Comparison of ENCODE assay signal across 21 cellular contexts in genomic region chr2:227161947-227162346, GRCh38. TPM values are rescaled to one million over a fixed set of nuclear protein-coding genes. Genes with fewer than 3 reads are reported as not detected.
DNase-seq lines count a peak whose midpoint lies in the region; ATAC-seq and TF ChIP-seq lines count a peak whose summit lies in the region.
"Had no signal": no experiment of that assay in that cellular context is flagged by ENCODE, and none has a peak within 500 bp of the region (broad histone marks: within the 10 kb centered on the region; RNA-seq: fewer than 3 reads in every experiment).

No MANE protein-coding gene starts in this region.

- no peaks in the 10 kb centered on the region for H3K36me3 ChIP-seq in left ventricle myocardium inferior
- H3K36me3 ChIP-seq in heart right ventricle = no peaks in the 10 kb centered on the region
- peaks cover 12% of the 10 kb centered on the region for H3K36me3 ChIP-seq in OCI-LY1 (ENCODE audit: insufficient read depth, low read length)
- no peaks in the 10 kb centered on the region for H3K36me3 ChIP-seq in osteoblast (ENCODE audit: insufficient read depth, low read length)
- no peaks in the 10 kb centered on the region for H3K36me3 ChIP-seq in A673 (ENCODE audit: insufficient read depth, low read length, poor library complexity, severe bottlenecking)
- H3K36me3 ChIP-seq: BE2C had no signal

- H3K27me3 ChIP-seq in left ventricle myocardium inferior (ENCODE audit: low read depth) = peaks cover 12% of the 10 kb centered on the region
- H3K27me3 ChIP-seq in heart right ventricle = peaks cover 0 to 36% (median 10%) of the 10 kb centered on the region in 7 donors
- H3K27me3 ChIP-seq in OCI-LY1 (ENCODE audit: insufficient read depth, low read length) = no peaks in the 10 kb centered on the region
- H3K27me3 ChIP-seq in osteoblast (ENCODE audit: insufficient read depth, low read length) = peaks cover 49% of the 10 kb centered on the region
- peaks cover 57% of the 10 kb centered on the region for H3K27me3 ChIP-seq in A673 (replicated peaks; ENCODE audit: insufficient read depth, low read depth, low read length, poor library complexity)

- intact Hi-C loops in left ventricle myocardium inferior (cut with micrococcal nuclease) (no loop called here), heart right ventricle (cut with DNase I) (no loop called here), A673 (cut with micrococcal nuclease; ENCODE audit: unreplicated experiment) (no loop called here)

- POLR2A ChIA-PET in A673 (lab: Charles Lee; ENCODE audit: low non-redundant PET) = no interaction called here

- no peak overlapping the region for H2AFZ ChIP-seq in OCI-LY1 (ENCODE audit: low read length)
- H2AFZ ChIP-seq in osteoblast (ENCODE audit: low read length) = no peak overlapping the region

- H4K20me1 ChIP-seq in OCI-LY1 (ENCODE audit: insufficient read depth, low read length) (no peaks in the 10 kb centered on the region), osteoblast (ENCODE audit: insufficient read depth, low read length) (no peaks in the 10 kb centered on the region)

- DNase-seq in left ventricle myocardium inferior = no peak
- no peak for DNase-seq in heart right ventricle
- DNase-seq in fibroblast of the aortic adventitia (ENCODE audit: low read depth) = peak; percentile 76
- DNase-seq in osteoblast (ENCODE audit: insufficient read length, low spot score, missing footprints) = peak; percentile 63
- no peak for DNase-seq in A673 (ENCODE audit: low spot score)
- no peak for DNase-seq in UCSD-AML1 (lab: John Stamatoyannopoulos, UW; ENCODE audit: unreplicated experiment)
- DNase-seq in activated CD8-positive, alpha-beta memory T cell treated with anti-CD3 and anti-CD28 coated beads, Interleukin-2, amount 50 U/mL, for 4 hours = no peak
- DNase-seq: BE2C; C1 segment of cervical spinal cord; CD4-positive, CD25-positive, alpha-beta regulatory T cell; CD8-positive, alpha-beta memory T cell; DMS 273 treated with DMSO at 0.1 percent for 48 hours; DMS53; DND-41; EL; H9 had no signal

- no peak for TF ChIP-seq CTCF in left ventricle myocardium inferior (IDR thresholded peaks at IDR 0.05; ENCODE audit: borderline replicate concordance)
- no peak for TF ChIP-seq CTCF in heart right ventricle (IDR thresholded peaks at IDR 0.05)
- no peak for TF ChIP-seq CTCF in OCI-LY1 (IDR thresholded peaks at IDR 0.05; ENCODE audit: low read length)
- TF ChIP-seq CTCF in fibroblast of the aortic adventitia (IDR thresholded peaks at IDR 0.05; ENCODE audit: insufficient read depth, low read length) = no peak
- no peak for TF ChIP-seq CTCF in osteoblast (IDR thresholded peaks at IDR 0.05; ENCODE audit: extremely low read depth, low read depth, low read length)
- no peak for TF ChIP-seq CTCF in A673 (conservative IDR thresholded peaks at IDR 0.05; ENCODE audit: low read depth, low read length)

- H3K4me2 ChIP-seq in OCI-LY1 (ENCODE audit: low read length) = peak overlapping the region; percentile 74; the same call in 1 of the 2 replicates
- H3K4me2 ChIP-seq in osteoblast (ENCODE audit: insufficient read depth, low read length) = no peak overlapping the region

- no peaks in the 10 kb centered on the region for H3F3A ChIP-seq in OCI-LY1 (ENCODE audit: insufficient read depth, low read length)

- no peaks in the 10 kb centered on the region for H3K9me2 ChIP-seq in OCI-LY1 (ENCODE audit: low read depth, low read length)

- ATAC-seq in heart right ventricle = no peak
- ATAC-seq: A549, GM12878 had no signal

- H3K79me2 ChIP-seq in OCI-LY1 (ENCODE audit: insufficient read depth, low read length) = peaks cover 40% of the 10 kb centered on the region
- H3K79me2 ChIP-seq in osteoblast (ENCODE audit: insufficient read depth, low read length) = no peaks in the 10 kb centered on the region

- H3K4me1 ChIP-seq in left ventricle myocardium inferior (peaks cover 28% of the 10 kb centered on the region), heart right ventricle (peaks cover 0 to 25% (median 3%) of the 10 kb centered on the region in 9 donors), OCI-LY1 (ENCODE audit: insufficient read depth, low read length, severe bottlenecking) (peaks cover 42% of the 10 kb centered on the region), osteoblast (ENCODE audit: insufficient read depth, low read length) (no peaks in the 10 kb centered on the region), A673 (ENCODE audit: insufficient read depth, low read length, poor library complexity, severe bottlenecking) (peaks cover 7% of the 10 kb centered on the region)
- H3K4me1 ChIP-seq: BE2C had no signal

- CTCF ChIA-PET in A673 (lab: Charles Lee) = no interaction called here

- no peak overlapping the region for H3K9ac ChIP-seq in OCI-LY1 (ENCODE audit: low read length)

- H3K9me3 ChIP-seq in left ventricle myocardium inferior (replicated peaks) = peaks cover 5% of the 10 kb centered on the region
- H3K9me3 ChIP-seq in heart right ventricle = peaks cover 0 to 11% (median 0%) of the 10 kb centered on the region in 11 donors
- peaks cover 11% of the 10 kb centered on the region; the same call in 1 of the 2 replicates for H3K9me3 ChIP-seq in OCI-LY1 (ENCODE audit: low read length)
- peaks cover 3% of the 10 kb centered on the region for H3K9me3 ChIP-seq in osteoblast (ENCODE audit: low read depth, low read length)
- H3K9me3 ChIP-seq in A673 (ENCODE audit: low read depth, low read length, poor library complexity, severe bottlenecking) = no peaks in the 10 kb centered on the region
- H3K9me3 ChIP-seq: BE2C had no signal

- BruUV-seq in A673 (replicated peaks; lab: Mats Ljungman, UMichigan) = no TSS peak

- H3K4me3 ChIP-seq in left ventricle myocardium inferior = peak overlapping the region; percentile 88
- peak overlapping the region in 3 of 10 donors; percentile 64 to 79 (median 71) for H3K4me3 ChIP-seq in heart right ventricle
- no peak overlapping the region for H3K4me3 ChIP-seq in OCI-LY1 (ENCODE audit: low read depth, low read length, poor library complexity, severe bottlenecking)
- no peak overlapping the region for H3K4me3 ChIP-seq in fibroblast of the aortic adventitia (ENCODE audit: low read depth, low read length)
- H3K4me3 ChIP-seq in osteoblast (ENCODE audit: insufficient read depth, low read length) = no peak overlapping the region
- no peak overlapping the region for H3K4me3 ChIP-seq in A673 (ENCODE audit: low read depth, low read length, poor library complexity, severe bottlenecking)
- H3K4me3 ChIP-seq: A549, GM12878 had no signal

- peak overlapping the region; percentile 87 for H3K27ac ChIP-seq in left ventricle myocardium inferior (replicated peaks)
- peak overlapping the region in 3 of 10 donors; percentile 19 to 26 (median 20) for H3K27ac ChIP-seq in heart right ventricle
- H3K27ac ChIP-seq in OCI-LY1 (ENCODE audit: low read depth, low read length, poor library complexity, severe bottlenecking) = peak overlapping the region; percentile 15
- no peak overlapping the region for H3K27ac ChIP-seq in osteoblast (ENCODE audit: low read depth, low read length)
- no peak overlapping the region for H3K27ac ChIP-seq in A673 (ENCODE audit: low read depth, low read length, poor library complexity, severe bottlenecking)
- H3K27ac ChIP-seq: 22Rv1, A549 had no signal

RNA-seq across cellular contexts. Expression of gene COL4A4, which starts 2.1 kb away (rescaled TPM):
- total RNA-seq in left ventricle myocardium inferior (8.9 TPM), heart right ventricle (10 to 100 TPM in 1 of 10 donors, 1 to 10 TPM in 9; 2.2 to 11.4 (median 4.4) TPM), fibroblast of the aortic adventitia (ENCODE audit: low replicate concordance) (1.1 and 2.6 TPM in 2 replicates), osteoblast (under 0.01 and 0.36 TPM in 2 replicates), A673 (2021) (0.11 TPM in 1 of 2 replicates, not detected in the other)
- 1 to 10 TPM in 1 of 2 donors, under 1 TPM in 1; 0.84 to 3.9 TPM for polyA plus RNA-seq in heart right ventricle
- total RNA-seq: CD4-positive, CD25-positive, alpha-beta regulatory T cell; CD8-positive, alpha-beta memory T cell; HT-29 had no signal

RNA-seq across cellular contexts. Expression of gene COL4A3, which starts 2.5 kb away (rescaled TPM):
- total RNA-seq in left ventricle myocardium inferior (4.4 TPM), heart right ventricle (1 to 10 TPM; 1.0 to 6.2 (median 2.3) TPM), fibroblast of the aortic adventitia (ENCODE audit: low replicate concordance) (0.08 and 1.3 TPM in 2 replicates), osteoblast (not detected in 2 replicates), A673 (2021) (not detected in 2 replicates)
- polyA plus RNA-seq in heart right ventricle = 1 to 10 TPM in 1 of 2 donors, under 1 TPM in 1; 0.91 to 5.9 TPM
- total RNA-seq: CD4-positive, CD25-positive, alpha-beta regulatory T cell; CD8-positive, alpha-beta memory T cell; HT-29 had no signal
- polyA plus RNA-seq: CD4-positive, CD25-positive, alpha-beta regulatory T cell; CD8-positive, alpha-beta memory T cell had no signal

Comparison
In these comparisons a context has a peak if more than half of its experiments do, and no peak if none do; other contexts are left out.
1. DNase-seq: peak in fibroblast of the aortic adventitia (single experiment) and osteoblast (single experiment); none in left ventricle myocardium inferior (single experiment), heart right ventricle (0 of 2), A673 (single experiment), UCSD-AML1 (single experiment) and activated CD8-positive, alpha-beta memory T cell treated with anti-CD3 and anti-CD28 coated beads, Interleukin-2, amount 50 U/mL, for 4 hours (single experiment).
2. H3K27ac ChIP-seq: peak in left ventricle myocardium inferior (single experiment) and OCI-LY1 (single experiment); none in osteoblast (single experiment) and A673 (single experiment).